Comparison of ENCODE assay signal across 24 cellular contexts in genomic region chr1:57894315-57894714, GRCh38.
DNase-seq lines count a peak whose midpoint lies in the region; ATAC-seq and TF ChIP-seq lines count a peak whose summit lies in the region.
"Had no signal": no experiment of that assay in that cellular context is flagged by ENCODE, and none has a peak within 500 bp of the region (broad histone marks: within the 10 kb centered on the region; RNA-seq: fewer than 3 reads in every experiment).

No MANE protein-coding gene starts in this region.

- CTCF ChIA-PET in SK-N-SH (lab: Yijun Ruan, JAX), result no interaction called here

- H3K9me3 ChIP-seq in SK-N-SH, result no peaks in the 10 kb centered on the region
- H3K9me3 ChIP-seq: BLaER1 treated with 17β-estradiol and CSF1 and Interleukin-3, amounts not matched to agents 10 nM and 100 nM; Caco-2 had no signal

- H3K4me3 ChIP-seq in SK-N-SH (ENCODE audit: low read depth in 2 of 2, low read length in 1 of 2), result no peak overlapping the region
- H3K4me3 ChIP-seq: BLaER1 treated with 17β-estradiol and CSF1 and Interleukin-3, amounts not matched to agents 10 nM and 100 nM; SK-N-MC had no signal

- H4K20me1 ChIP-seq in SK-N-SH (ENCODE audit: insufficient read depth), result no peaks in the 10 kb centered on the region
- H4K20me1 ChIP-seq: BLaER1 treated with 17β-estradiol and CSF1 and Interleukin-3, amounts not matched to agents 10 nM and 100 nM had no signal

- no peaks in the 10 kb centered on the region for H3K79me2 ChIP-seq in SK-N-SH (ENCODE audit: insufficient read depth)

- H3K36me3 ChIP-seq in SK-N-SH (replicated peaks in 1 of 2; ENCODE audit: control insufficient read depth in 1 of 2, insufficient read depth in 2 of 2, low read length in 1 of 2), result no peaks in the 10 kb centered on the region
- H3K36me3 ChIP-seq: BLaER1 treated with 17β-estradiol and CSF1 and Interleukin-3, amounts not matched to agents 10 nM and 100 nM had no signal

- H3F3A ChIP-seq in SK-N-SH (replicated peaks; ENCODE audit: insufficient read depth), result no peaks in the 10 kb centered on the region

- no peak for TF ChIP-seq EP300 in SK-N-SH (IDR thresholded peaks at IDR 0.05; ENCODE audit: borderline replicate concordance in 1 of 2, low read depth in 1 of 2, low read length in 1 of 2)

- H3K27me3 ChIP-seq in foreskin keratinocyte, result no peaks in the 10 kb centered on the region
- no peaks in the 10 kb centered on the region for H3K27me3 ChIP-seq in SK-N-SH (ENCODE audit: insufficient read depth)
- H3K27me3 ChIP-seq: BLaER1 treated with 17β-estradiol and CSF1 and Interleukin-3, amounts not matched to agents 10 nM and 100 nM had no signal

- DNase-seq in NOMO-1 treated with DMSO at 0.1 percent for 48 hours (lab: John Stamatoyannopoulos, UW; ENCODE audit: unreplicated experiment), result peak; percentile 0
- DNase-seq in NOMO-1 treated with dmso at 0.1 percent for 144 hours (lab: John Stamatoyannopoulos, UW; ENCODE audit: unreplicated experiment), result no peak
- DNase-seq in SKM-1 treated with dmso at 0.1 percent for 144 hours (lab: John Stamatoyannopoulos, UW; ENCODE audit: unreplicated experiment), result peak; percentile 39
- DNase-seq in foreskin keratinocyte, result peak; percentile 75 to 93
- DNase-seq in renal cortical epithelial cell (ENCODE audit: low read depth), result peak; percentile 55
- DNase-seq in posterior cingulate gyrus, result no peak
- no peak for DNase-seq in NCI-H187 (lab: John Stamatoyannopoulos, UW)
- DNase-seq in SK-N-SH, result no peak
- DNase-seq: ACHN; Caco-2; CD4-positive, alpha-beta memory T cell; DMS 273 treated with DMSO at 0.1 percent for 48 hours; DMS79 treated with DMSO at 0.1 percent for 48 hours; GOT3; HCEC 1CT; NCI-H1694; NCI-H2081 treated with DMSO at 0.1 percent for 48 hours; NCI-H2171 treated with DMSO at 0.1 percent for 48 hours; NCI-H524 treated with DMSO at 0.1 percent for 48 hours; NCI-H82; SHP77 treated with DMSO at 0.1 percent for 48 hours had no signal

- WGBS in SK-N-SH (ENCODE audit: low lambda C conversion rate), result 68% methylated on average over 3 of the region's 3 CpGs

- no peak overlapping the region for H3K9ac ChIP-seq in SK-N-SH
- H3K9ac ChIP-seq: BLaER1 treated with 17β-estradiol and CSF1 and Interleukin-3, amounts not matched to agents 10 nM and 100 nM had no signal

- peak; percentile 35 for ATAC-seq in foreskin keratinocyte

- peaks cover 14% of the 10 kb centered on the region for H3K4me1 ChIP-seq in foreskin keratinocyte
- peaks cover 0 to 14% of the 10 kb centered on the region in 2 experiments; a peak in 2 of 4 replicates for H3K4me1 ChIP-seq in SK-N-SH (ENCODE audit: control insufficient read depth in 1 of 2, insufficient read depth in 2 of 2, low read depth in 1 of 2, low read length in 1 of 2)
- H3K4me1 ChIP-seq: Caco-2 had no signal

- no peak overlapping the region for H2AFZ ChIP-seq in SK-N-SH (ENCODE audit: low read depth)

- intact Hi-C loops in posterior cingulate gyrus (cut with DNase I), result no loop called here

- no peak for TF ChIP-seq RAD21 in SK-N-SH (IDR thresholded peaks at IDR 0.05; ENCODE audit: low read length)

- H3K4me2 ChIP-seq in SK-N-SH, result no peak overlapping the region

- H3K9me2 ChIP-seq in SK-N-SH, result no peaks in the 10 kb centered on the region

- no peak overlapping the region for H3K27ac ChIP-seq in foreskin keratinocyte
- H3K27ac ChIP-seq in SK-N-SH (ENCODE audit: low read depth in 2 of 2, low read length in 1 of 2), result no peak overlapping the region
- H3K27ac ChIP-seq: 22Rv1; BLaER1 treated with 17β-estradiol and CSF1 and Interleukin-3, amounts not matched to agents 10 nM and 100 nM; SK-N-MC had no signal

- TF ChIP-seq CTCF in foreskin keratinocyte (conservative IDR thresholded peaks at IDR 0.05) (no peak), SK-N-SH (IDR thresholded peaks at IDR 0.05) (no peak)

- POLR2A ChIA-PET in SK-N-SH (lab: Yijun Ruan, JAX), result no interaction called here

TF ChIP-seq in SK-N-SH, 30 proteins besides CTCF, POLR2A, EP300 and RAD21:
- TF ChIP-seq NFIC (IDR thresholded peaks at IDR 0.05; ENCODE audit: borderline replicate concordance) (no peak), CHD2 (IDR thresholded peaks at IDR 0.05; ENCODE audit: low read length, partially characterized antibody) (no peak), USF1 (IDR thresholded peaks at IDR 0.05; ENCODE audit: borderline replicate concordance, low read depth) (no peak), NRF1 (IDR thresholded peaks at IDR 0.05; ENCODE audit: low read depth, low read length) (no peak), MEF2A (IDR thresholded peaks at IDR 0.05; ENCODE audit: borderline replicate concordance, low read depth) (no peak), MXI1 (IDR thresholded peaks at IDR 0.05; ENCODE audit: low read depth, low read length) (no peak), ZBTB33 (IDR thresholded peaks at IDR 0.05; ENCODE audit: borderline replicate concordance, low read depth) (no peak), IRF3 (IDR thresholded peaks at IDR 0.05; ENCODE audit: low read depth, low read length) (no peak), RXRA (IDR thresholded peaks at IDR 0.05; ENCODE audit: borderline replicate concordance, low read depth) (no peak), RCOR1 (IDR thresholded peaks at IDR 0.05; ENCODE audit: low read length) (no peak), TAF1 (IDR thresholded peaks at IDR 0.05; ENCODE audit: borderline replicate concordance, low read depth, low read length) (no peak), FOXJ3 (CRISPR knock-in tag; IDR thresholded peaks at IDR 0.05) (no peak), GATA2 (CRISPR knock-in tag; IDR thresholded peaks at IDR 0.05) (no peak), SIN3A (IDR thresholded peaks at IDR 0.05; ENCODE audit: borderline replicate concordance, low read depth, low read length) (no peak), MAX (IDR thresholded peaks at IDR 0.05; ENCODE audit: low read depth) (no peak), SMC3 (IDR thresholded peaks at IDR 0.05; ENCODE audit: low read depth, low read length) (no peak), EZH2phosphoT487 (IDR thresholded peaks at IDR 0.05; ENCODE audit: borderline replicate concordance, low read depth) (no peak)

Comparison
In these comparisons a context has a peak if more than half of its experiments do, and no peak if none do; other contexts are left out.
1. DNase-seq: peak in NOMO-1 treated with DMSO at 0.1 percent for 48 hours (single experiment), SKM-1 treated with dmso at 0.1 percent for 144 hours (single experiment), foreskin keratinocyte (2 of 2) and renal cortical epithelial cell (single experiment); none in NOMO-1 treated with dmso at 0.1 percent for 144 hours (single experiment), posterior cingulate gyrus (0 of 10), NCI-H187 (0 of 2) and SK-N-SH (single experiment).